Comparison of ENCODE assay signal across 22 cellular contexts in the genomic region with DNA sequence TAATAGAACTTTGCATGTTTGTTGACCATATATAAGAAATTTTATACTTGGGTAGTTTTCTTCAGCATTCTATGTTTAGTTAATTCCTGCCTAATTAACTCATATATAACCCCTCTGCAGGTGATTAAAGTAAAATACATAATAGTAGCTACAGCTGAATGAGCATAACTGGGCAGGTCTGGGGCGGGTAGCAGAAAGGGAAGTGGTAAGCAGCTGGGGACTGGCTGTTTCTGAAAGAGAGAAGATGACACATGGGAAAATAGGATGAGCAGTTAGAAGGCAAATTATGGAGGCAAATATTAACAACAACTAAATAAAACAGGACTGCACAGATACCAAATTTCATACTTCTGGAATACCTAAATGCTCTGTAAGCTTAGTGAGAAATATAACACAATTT.
A peak's percentile ranks its signal among the peaks of the same experiment; 100 is the strongest.
DNase-seq lines count a peak whose midpoint lies in the region; ATAC-seq and TF ChIP-seq lines count a peak whose summit lies in the region.
"Had no signal": no experiment of that assay in that cellular context is flagged by ENCODE, and none has a peak within 500 bp of the region (broad histone marks: within the 10 kb centered on the region; RNA-seq: fewer than 3 reads in every experiment).

No MANE protein-coding gene starts in this region.

- no peak for TF ChIP-seq POLR2A in NB4 (IDR thresholded peaks at IDR 0.05; ENCODE audit: extremely low read depth, insufficient read length)

- no peak overlapping the region for H3K4me3 Mint-ChIP-seq in stimulated activated naive B cell treated with anti-CD40 and anti-IgM and Interleukin-4, amounts not matched to agents 10 μg/mL and 1 μg/mL and 100 μg/mL, for 72 hours
- H3K4me3 Mint-ChIP-seq: activated naive CD8-positive, alpha-beta T cell; activated T-helper 17 cell treated with anti-CD3 and anti-CD28 coated beads, Interleukin-2, amount 50 U/mL, for 72 hours; CD4-positive, alpha-beta memory T cell; nephron had no signal

- H3K9me3 Mint-ChIP-seq in stimulated activated naive B cell treated with anti-CD40 and anti-IgM and Interleukin-4, amounts not matched to agents 10 μg/mL and 1 μg/mL and 100 μg/mL, for 72 hours = no peaks in the 10 kb centered on the region
- H3K9me3 Mint-ChIP-seq: activated T-helper 17 cell treated with anti-CD3 and anti-CD28 coated beads, Interleukin-2, amount 50 U/mL, for 72 hours; CD4-positive, alpha-beta memory T cell; nephron had no signal

- DNase-seq in NB4 (ENCODE audit: low read depth) = peak; percentile 53
- peak; percentile 38 for DNase-seq in SKM-1 (lab: John Stamatoyannopoulos, UW; ENCODE audit: unreplicated experiment)
- no peak for DNase-seq in stimulated activated naive B cell treated with anti-CD40 and anti-IgM and Interleukin-4, amounts not matched to agents 10 μg/mL and 1 μg/mL and 100 μg/mL, for 72 hours
- DNase-seq in head of caudate nucleus = no peak
- no peak for DNase-seq in activated CD4-positive, alpha-beta T cell treated with anti-CD3 and anti-CD28 coated beads for 48 hours
- no peak for DNase-seq in amygdala (lab: John Stamatoyannopoulos, UW)
- DNase-seq: activated CD4-positive, alpha-beta T cell treated with anti-CD3 and anti-CD28 coated beads, Interleukin-2, amount 50 U/mL, for 1 hour; CD4-positive, alpha-beta memory T cell; foreskin keratinocyte; left ventricle myocardium inferior; NCI-H1105 treated with DMSO at 0.1 percent for 48 hours; NCI-H510A; ovary; right cardiac atrium; stimulated activated CD4-positive, alpha-beta T cell treated with anti-CD3 and anti-CD28 coated beads, Interleukin-4, amount 100 ng/mL, for 24 hours; stimulated activated naive CD8-positive, alpha-beta T cell treated with anti-CD3 and anti-CD28 coated beads, Interleukin-15, Interleukin-2, amounts not matched to agents 100 U/mL and 50 U/mL, for 24 hours; thyroid gland had no signal

- no peaks in the 10 kb centered on the region for H3K27me3 Mint-ChIP-seq in stimulated activated naive B cell treated with anti-CD40 and anti-IgM and Interleukin-4, amounts not matched to agents 10 μg/mL and 1 μg/mL and 100 μg/mL, for 72 hours
- H3K27me3 Mint-ChIP-seq: activated naive CD8-positive, alpha-beta T cell; activated T-helper 17 cell treated with anti-CD3 and anti-CD28 coated beads, Interleukin-2, amount 50 U/mL, for 72 hours; CD4-positive, alpha-beta memory T cell had no signal

- H3K36me3 Mint-ChIP-seq in stimulated activated naive B cell treated with anti-CD40 and anti-IgM and Interleukin-4, amounts not matched to agents 10 μg/mL and 1 μg/mL and 100 μg/mL, for 72 hours = peaks cover 22 to 29% of the 10 kb centered on the region in 2 donors

- peak; percentile 63 for ATAC-seq in GM21423 (IDR thresholded peaks at IDR 0.05; ENCODE audit: unreplicated experiment)
- ATAC-seq in stimulated activated naive B cell treated with anti-CD40 and anti-IgM and Interleukin-4, amounts not matched to agents 10 μg/mL and 1 μg/mL and 100 μg/mL, for 72 hours (replicated peaks) = peak; percentile 57 to 68
- ATAC-seq: foreskin keratinocyte; right cardiac atrium; Right ventricle myocardium inferior; stimulated activated naive CD8-positive, alpha-beta T cell treated with anti-CD3 and anti-CD28 coated beads, Interleukin-15, Interleukin-2, amounts not matched to agents 100 U/mL and 50 U/mL, for 24 hours had no signal

- no peak for TF ChIP-seq CTCF in NB4 (IDR thresholded peaks at IDR 0.05; ENCODE audit: low read depth, low read length)

- H3K4me1 Mint-ChIP-seq in stimulated activated naive B cell treated with anti-CD40 and anti-IgM and Interleukin-4, amounts not matched to agents 10 μg/mL and 1 μg/mL and 100 μg/mL, for 72 hours = peaks cover 8 to 9% of the 10 kb centered on the region in 2 donors
- H3K4me1 Mint-ChIP-seq: activated T-helper 17 cell treated with anti-CD3 and anti-CD28 coated beads, Interleukin-2, amount 50 U/mL, for 72 hours; CD4-positive, alpha-beta memory T cell; nephron had no signal

- no peak overlapping the region for H3K27ac Mint-ChIP-seq in stimulated activated naive B cell treated with anti-CD40 and anti-IgM and Interleukin-4, amounts not matched to agents 10 μg/mL and 1 μg/mL and 100 μg/mL, for 72 hours
- H3K27ac Mint-ChIP-seq: activated naive CD8-positive, alpha-beta T cell; activated T-helper 17 cell treated with anti-CD3 and anti-CD28 coated beads, Interleukin-2, amount 50 U/mL, for 72 hours; nephron had no signal

- no peak overlapping the region for H3K4me3 ChIP-seq in NB4 (ENCODE audit: low read depth, low read length)
- H3K4me3 ChIP-seq: left ventricle myocardium inferior, ovary, thyroid gland had no signal

- intact Hi-C loops in head of caudate nucleus (cut with DNase I) = no loop called here

Comparison
In these comparisons a context has a peak if more than half of its experiments do, and no peak if none do; other contexts are left out.
1. DNase-seq: peak in NB4 (single experiment) and SKM-1 (single experiment); none in stimulated activated naive B cell treated with anti-CD40 and anti-IgM and Interleukin-4, amounts not matched to agents 10 μg/mL and 1 μg/mL and 100 μg/mL, for 72 hours (single experiment), head of caudate nucleus (0 of 42), activated CD4-positive, alpha-beta T cell treated with anti-CD3 and anti-CD28 coated beads for 48 hours (single experiment) and amygdala (0 of 56).